ENCODE assay signal across 10 cellular contexts in the genomic region with DNA sequence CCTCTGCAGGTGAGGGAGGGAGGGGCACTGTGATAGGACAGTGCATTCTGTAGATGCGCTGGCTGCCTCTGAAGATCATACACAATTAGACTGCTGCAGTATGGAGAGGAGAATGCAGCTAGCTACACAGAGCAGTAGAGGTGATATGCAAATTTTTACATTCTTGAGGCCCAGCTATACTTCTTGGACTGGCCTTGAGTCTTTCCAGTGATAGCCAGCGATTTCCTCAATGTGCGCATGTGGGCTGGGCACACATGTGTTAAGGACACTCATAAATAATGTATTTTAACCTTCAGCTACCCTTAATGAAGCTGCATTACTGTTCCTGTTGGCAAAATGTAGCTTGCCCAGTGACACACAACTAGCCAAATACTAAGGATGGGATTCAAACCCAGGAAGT. TPM values are rescaled to one million over a fixed set of nuclear protein-coding genes. Genes with fewer than 3 reads are reported as not detected.
DNase-seq lines count a peak whose midpoint lies in the region; ATAC-seq and TF ChIP-seq lines count a peak whose summit lies in the region.
"Had no signal": no experiment of that assay in that cellular context is flagged by ENCODE, and none has a peak within 500 bp of the region (broad histone marks: within the 10 kb centered on the region; RNA-seq: fewer than 3 reads in every experiment).

No MANE protein-coding gene starts in this region.

- no CpG with 5 or more reads among the region's 3 CpGs for WGBS in IMR-90 (ENCODE audit: extremely low coverage in 2 of 2, insufficient read length in 1 of 2), 2 experiments

- peaks cover 14 to 53% of the 10 kb centered on the region in 2 experiments for H3K79me1 ChIP-seq in IMR-90 (ENCODE audit: low read depth in 1 of 2, low read length in 2 of 2)

- H2BK120ac ChIP-seq in IMR-90 (ENCODE audit: low read depth, low read length): peak overlapping the region; percentile 63

- no peak overlapping the region for H3K56ac ChIP-seq in IMR-90 (ENCODE audit: extremely low read depth, insufficient read depth, low read length)

- no peak overlapping the region for H3K4me3 ChIP-seq in IMR-90 (ENCODE audit: insufficient read depth, low read depth, low read length)
- H3K4me3 ChIP-seq in adipocyte (ENCODE audit: low read length): peak overlapping the region; percentile 6
- H3K4me3 ChIP-seq: SK-N-MC had no signal

- H4K8ac ChIP-seq in IMR-90 (ENCODE audit: low read depth in 2 of 2, low read length in 2 of 2): peak overlapping the region; percentile 16 to 57; a peak in 3 of 4 replicates

- intact Hi-C loops in IMR-90 (cut with micrococcal nuclease): loop anchor here (5.0 kb wide), 1 partner anchor 118 kb away; no protein-coding TSS in a partner anchor

- CTCF ChIA-PET in IMR-90 (lab: Yijun Ruan, JAX): interaction anchor here (0.5 kb wide), 1 partner anchor 82 kb away, joined by 3 read pairs; no protein-coding TSS in a partner anchor

- no peak overlapping the region for H2AK9ac ChIP-seq in IMR-90 (replicated peaks; ENCODE audit: low read depth, low read length, poor library complexity)

- no peak for TF ChIP-seq CTCF in IMR-90 (conservative IDR thresholded peaks at IDR 0.05; ENCODE audit: low read depth, low read length)

- H4K20me1 ChIP-seq in IMR-90 (ENCODE audit: insufficient read depth, low read length): peaks cover 12% of the 10 kb centered on the region; the same call in 1 of the 2 replicates

- no peak overlapping the region for H3K4me3 Mint-ChIP-seq in immature natural killer cell
- no peak overlapping the region for H3K4me3 Mint-ChIP-seq in stimulated activated effector memory CD8-positive, alpha-beta T cell treated with anti-CD3 and anti-CD28 coated beads, Interleukin-12 subunit alpha, Interleukin-12 subunit beta, amount 100 ng/mL, for 72 hours

- TF ChIP-seq POLR2A in IMR-90 (IDR thresholded peaks at IDR 0.05; ENCODE audit: low read depth, low read length): no peak

- H3K27me3 ChIP-seq in IMR-90 (ENCODE audit: control insufficient read depth, insufficient read depth, low read length) (no peaks in the 10 kb centered on the region), adipocyte (replicated peaks; ENCODE audit: control insufficient read depth, insufficient read depth, low read length) (no peaks in the 10 kb centered on the region)

- H2BK15ac ChIP-seq in IMR-90 (ENCODE audit: low read depth, low read length): peak overlapping the region; percentile 35; the same call in 2 of the 3 replicates

- peaks cover 31% of the 10 kb centered on the region for H3K4me1 ChIP-seq in IMR-90 (ENCODE audit: control insufficient read depth, insufficient read depth, low read length)
- H3K4me1 ChIP-seq in adipocyte (ENCODE audit: control insufficient read depth, insufficient read depth, low read length): peaks cover 72% of the 10 kb centered on the region

- peak overlapping the region; percentile 37 for H4K91ac ChIP-seq in IMR-90 (ENCODE audit: insufficient read depth, low read depth, low read length)

- no peak overlapping the region for H2AFZ ChIP-seq in IMR-90 (replicated peaks; ENCODE audit: low read length, poor library complexity)

- H3K27ac ChIP-seq in IMR-90 (ENCODE audit: insufficient read depth, low read length): peak overlapping the region; percentile 64
- H3K27ac ChIP-seq: SK-N-MC had no signal

- POLR2A ChIA-PET in IMR-90 (lab: Charles Lee; ENCODE audit: unreplicated experiment): no interaction called here

- H3K27ac Mint-ChIP-seq in immature natural killer cell: peak overlapping the region in 5 of 6 donors; percentile 48 to 63 (median 56)
- peak overlapping the region; percentile 89 for H3K27ac Mint-ChIP-seq in stimulated activated effector memory CD8-positive, alpha-beta T cell treated with anti-CD3 and anti-CD28 coated beads, Interleukin-12 subunit alpha, Interleukin-12 subunit beta, amount 100 ng/mL, for 72 hours

- ATAC-seq in IMR-90 (ENCODE audit: low read depth) (peak; percentile 3), GM21576 (IDR thresholded peaks at IDR 0.05; ENCODE audit: unreplicated experiment) (no peak), GM19397 (IDR thresholded peaks at IDR 0.05; ENCODE audit: unreplicated experiment) (no peak)
- ATAC-seq in stimulated activated effector memory CD8-positive, alpha-beta T cell treated with anti-CD3 and anti-CD28 coated beads, Interleukin-12 subunit alpha, Interleukin-12 subunit beta, amount 100 ng/mL, for 72 hours: no peak

- H3K4me1 Mint-ChIP-seq in immature natural killer cell: peaks cover 39 to 55% of the 10 kb centered on the region in 2 donors
- peaks cover 74% of the 10 kb centered on the region for H3K4me1 Mint-ChIP-seq in stimulated activated effector memory CD8-positive, alpha-beta T cell treated with anti-CD3 and anti-CD28 coated beads, Interleukin-12 subunit alpha, Interleukin-12 subunit beta, amount 100 ng/mL, for 72 hours

- DNase-seq in IMR-90 (no peak), adipocyte (ENCODE audit: low read depth) (no peak), immature natural killer cell (no peak), A172 (ENCODE audit: low spot score) (no peak)
- DNase-seq in stimulated activated effector memory CD8-positive, alpha-beta T cell treated with anti-CD3 and anti-CD28 coated beads, Interleukin-12 subunit alpha, Interleukin-12 subunit beta, amount 100 ng/mL, for 72 hours (ENCODE audit: low spot score in 2 of 2): no peak
- DNase-seq: NCI-H524 treated with DMSO at 0.1 percent for 48 hours, posterior cingulate gyrus had no signal

- peaks cover 18% of the 10 kb centered on the region for H3K9me1 ChIP-seq in IMR-90 (ENCODE audit: insufficient read depth, low read length)

- peak overlapping the region; percentile 68 for H2AK5ac ChIP-seq in IMR-90 (ENCODE audit: low read depth, low read length)

- peaks cover 2 to 6% (median 4%) of the 10 kb centered on the region in 3 donors for H3K27me3 Mint-ChIP-seq in immature natural killer cell (ENCODE audit: low read depth in 3 of 3)

- H3K36me3 Mint-ChIP-seq in immature natural killer cell: peaks cover 24 to 62% (median 37%) of the 10 kb centered on the region in 3 donors
- H3K36me3 Mint-ChIP-seq in stimulated activated effector memory CD8-positive, alpha-beta T cell treated with anti-CD3 and anti-CD28 coated beads, Interleukin-12 subunit alpha, Interleukin-12 subunit beta, amount 100 ng/mL, for 72 hours: peaks cover 100% of the 10 kb centered on the region

- in situ Hi-C loops in IMR-90 (cut with MboI; ENCODE audit: low sequenced_read_pairs): loop anchor here (25.0 kb wide), 1 partner anchor 1293 kb away; the partner anchor contains the start of genes DNTTIP1 and WFDC3

- H3K14ac ChIP-seq in IMR-90 (replicated peaks; ENCODE audit: low read depth, low read length): peak overlapping the region; percentile 61

- peak overlapping the region; percentile 50 for H2BK20ac ChIP-seq in IMR-90 (ENCODE audit: low read depth, low read length)

- no peaks in the 10 kb centered on the region for H3K9me3 Mint-ChIP-seq in immature natural killer cell
- H3K9me3 Mint-ChIP-seq in stimulated activated effector memory CD8-positive, alpha-beta T cell treated with anti-CD3 and anti-CD28 coated beads, Interleukin-12 subunit alpha, Interleukin-12 subunit beta, amount 100 ng/mL, for 72 hours: no peaks in the 10 kb centered on the region

- H3K36me3 ChIP-seq in IMR-90 (ENCODE audit: control insufficient read depth, insufficient read depth, low read length) (peaks cover 23% of the 10 kb centered on the region), adipocyte (ENCODE audit: control insufficient read depth, insufficient read depth, low read length, severe bottlenecking) (peaks cover 62% of the 10 kb centered on the region)

- H3K4ac ChIP-seq in IMR-90 (ENCODE audit: low read depth, low read length): peak overlapping the region; percentile 76

- dilution Hi-C loops in IMR-90 (cut with HindIII; ENCODE audit: low sequenced_read_pairs, unreplicated experiment): no loop called here

- peak overlapping the region; percentile 46; the same call in 1 of the 2 replicates for H4K5ac ChIP-seq in IMR-90 (ENCODE audit: low read depth, low read length)

- no peak overlapping the region for H3K9ac ChIP-seq in IMR-90 (ENCODE audit: low read depth, low read length)
- H3K9ac ChIP-seq in adipocyte (ENCODE audit: low read length): peak overlapping the region; percentile 37

- no peak overlapping the region for H3K4me2 ChIP-seq in IMR-90 (ENCODE audit: low read depth, low read length)

- TF ChIP-seq RAD21 in IMR-90 (IDR thresholded peaks at IDR 0.05; ENCODE audit: low read length): no peak

- H3K23ac ChIP-seq in IMR-90 (ENCODE audit: low read depth, low read length): peak overlapping the region; percentile 9; the same call in 1 of the 2 replicates

- H3K9me3 ChIP-seq in IMR-90 (ENCODE audit: control insufficient read depth, insufficient read depth, low read length) (no peaks in the 10 kb centered on the region), adipocyte (ENCODE audit: control insufficient read depth, low read length) (no peaks in the 10 kb centered on the region)

- peak overlapping the region; percentile 48; the same call in 1 of the 2 replicates for H3K18ac ChIP-seq in IMR-90 (ENCODE audit: low read depth, low read length)

- no TSS peak for BruUV-seq in IMR-90 (replicated peaks; lab: Mats Ljungman, UMichigan)

- peak overlapping the region; percentile 98 for H2BK5ac ChIP-seq in IMR-90 (ENCODE audit: low read depth, low read length, poor library complexity, severe bottlenecking)

TF ChIP-seq in IMR-90, 13 proteins besides CTCF, POLR2A, EP300 and RAD21 (continues in another document):
- TF ChIP-seq FOS (IDR thresholded peaks at IDR 0.05; ENCODE audit: low read depth, low read length): no peak
- no peak for TF ChIP-seq MAZ (IDR thresholded peaks at IDR 0.05; ENCODE audit: borderline replicate concordance, low read depth, low read length)
- no peak for TF ChIP-seq RFX5 (IDR thresholded peaks at IDR 0.05; ENCODE audit: low read depth, low read length)
- no peak for TF ChIP-seq NFE2L2 (IDR thresholded peaks at IDR 0.05; ENCODE audit: low read depth, low read length)
- TF ChIP-seq MAFK (IDR thresholded peaks at IDR 0.05; ENCODE audit: low read depth, low read length): no peak
- no peak for TF ChIP-seq BHLHE40 (IDR thresholded peaks at IDR 0.05; ENCODE audit: low read depth, low read length)
- TF ChIP-seq SMC3 (IDR thresholded peaks at IDR 0.05; ENCODE audit: low read depth, low read length): no peak

RNA-seq across cellular contexts. Expression of gene TTPAL, which starts 19.0 kb away (rescaled TPM):
- total RNA-seq in IMR-90 (2012; rRNA removed): 8.2 and 11.9 TPM in 2 replicates
- polyA plus RNA-seq in IMR-90 (2012; rRNA removed) (18.1 and 18.8 TPM in 2 replicates), immature natural killer cell (10 to 100 TPM in 1 of 3 donors, 1 to 10 TPM in 2; 5.0 to 13.8 (median 5.6) TPM)
- polyA plus RNA-seq in IMR-90 (2012; cell fraction: cytosol; rRNA removed): 8.8 and 17.5 TPM in 2 replicates
- 17.9 and 18.6 TPM in 2 replicates for polyA plus RNA-seq in IMR-90 (2012; cell fraction: nucleus; rRNA removed; ENCODE audit: low replicate concordance)
- 9.8 and 10.9 TPM in 2 replicates for total RNA-seq in A172 (2014; rRNA removed; shearing (Covaris generic))

RNA-seq across cellular contexts. Expression of gene SERINC3, which starts 27.2 kb away (rescaled TPM):
- total RNA-seq in IMR-90 (2012; rRNA removed): 88.3 and 101 TPM in 2 replicates
- polyA plus RNA-seq in IMR-90 (2012; rRNA removed): 132 TPM in 2 replicates
- 80.8 and 87.4 TPM in 2 replicates for polyA plus RNA-seq in IMR-90 (2012; cell fraction: cytosol; rRNA removed)
- polyA plus RNA-seq in IMR-90 (2012; cell fraction: nucleus; rRNA removed; ENCODE audit: low replicate concordance): 53.6 and 92.5 TPM in 2 replicates
- 100 to 1,000 TPM; 180 to 266 (median 215) TPM for polyA plus RNA-seq in immature natural killer cell
- 88.0 and 103 TPM in 2 replicates for total RNA-seq in A172 (2014; rRNA removed; shearing (Covaris generic))
